1 cellular context compared by ENCODE assay signal in the genomic region with DNA sequence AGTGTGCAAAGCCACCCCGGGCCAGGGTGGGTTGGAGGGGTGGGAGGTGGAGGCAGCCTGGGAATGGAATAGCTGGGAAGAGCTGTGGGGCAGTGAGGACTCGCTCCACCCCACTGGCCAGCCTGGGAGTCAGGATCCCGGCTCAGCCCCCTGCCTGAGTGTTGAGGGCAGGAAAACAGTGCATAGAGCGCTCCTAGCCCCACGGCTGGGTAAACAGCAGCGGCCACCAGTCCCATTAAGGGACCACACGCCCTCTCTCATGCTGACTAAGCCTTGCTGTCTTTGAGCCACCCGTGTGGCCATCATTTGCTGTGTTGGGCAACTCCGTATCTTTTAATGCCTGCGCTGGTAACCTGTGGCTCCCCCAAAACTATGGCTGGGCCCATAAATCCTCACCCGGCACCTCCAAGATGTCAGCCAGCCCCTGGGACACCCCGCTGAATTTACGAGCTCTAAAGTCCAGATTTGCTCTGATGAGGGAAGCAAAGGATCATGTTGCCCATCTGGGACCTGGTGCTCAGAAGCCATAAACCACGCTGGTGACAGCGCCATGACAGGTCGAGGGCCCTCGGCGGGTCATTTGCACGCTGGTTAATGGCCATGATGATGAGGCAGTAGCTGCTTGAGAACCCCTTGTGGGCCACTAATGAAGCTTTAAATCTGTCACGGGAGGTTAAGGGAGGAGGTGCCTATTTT.
TF ChIP-seq lines count a peak whose summit lies in the region.

No MANE protein-coding gene starts in this region.

TF ChIP-seq in HepG2, 621 proteins besides CTCF, POLR2A, EP300 and RAD21 (continued from another document and continues in another):
- TF ChIP-seq ZBTB40 (IDR thresholded peaks at IDR 0.05) (no peak), ZBTB40 (CRISPR knock-in tag; IDR thresholded peaks at IDR 0.05) (0 out of 2 replicates have a peak, but pooled peaks have one; percentile 35), ZFP90 (CRISPR knock-in tag; IDR thresholded peaks at IDR 0.05; ENCODE audit: borderline replicate concordance) (no peak), ZSCAN29 (CRISPR knock-in tag; conservative IDR thresholded peaks at IDR 0.05) (no peak), ZNF678 (CRISPR knock-in tag; IDR thresholded peaks at IDR 0.05) (no peak), KMT2B (CRISPR knock-in tag; IDR thresholded peaks at IDR 0.05) (no peak), SKI (IDR thresholded peaks at IDR 0.05; ENCODE audit: partially characterized antibody) (no peak), BCL6 (CRISPR knock-in tag; IDR thresholded peaks at IDR 0.05) (0 out of 2 replicates have a peak, but pooled peaks have one; percentile 20), CHCHD3 (CRISPR knock-in tag; IDR thresholded peaks at IDR 0.05) (no peak), ATF5 (CRISPR knock-in tag; IDR thresholded peaks at IDR 0.05; ENCODE audit: low read depth) (no peak), ATM (IDR thresholded peaks at IDR 0.05; ENCODE audit: borderline replicate concordance) (no peak), ZKSCAN5 (CRISPR knock-in tag; IDR thresholded peaks at IDR 0.05) (no peak), ZNF253 (CRISPR knock-in tag; IDR thresholded peaks at IDR 0.05; ENCODE audit: borderline replicate concordance) (no peak), FOXC1 (CRISPR knock-in tag; IDR thresholded peaks at IDR 0.05; ENCODE audit: borderline replicate concordance) (no peak), ZBTB44 (CRISPR knock-in tag; IDR thresholded peaks at IDR 0.05) (no peak), FOXO1 (CRISPR knock-in tag; IDR thresholded peaks at IDR 0.05) (peak; percentile 74; the same call in 1 of the 2 replicates), ZNF251 (CRISPR knock-in tag; IDR thresholded peaks at IDR 0.05) (no peak), HNF1A (IDR thresholded peaks at IDR 0.05; ENCODE audit: low read depth) (no peak), HNF1A (CRISPR knock-in tag; IDR thresholded peaks at IDR 0.05; ENCODE audit: borderline replicate concordance) (no peak), ZFYVE20 (CRISPR knock-in tag; IDR thresholded peaks at IDR 0.05; ENCODE audit: borderline replicate concordance, low read depth) (no peak), ZNF451 (CRISPR knock-in tag; IDR thresholded peaks at IDR 0.05) (no peak), HOXD1 (CRISPR knock-in tag; IDR thresholded peaks at IDR 0.05) (no peak), TRAFD1 (CRISPR knock-in tag; IDR thresholded peaks at IDR 0.05; ENCODE audit: borderline replicate concordance) (no peak), ZFP36L2 (CRISPR knock-in tag; IDR thresholded peaks at IDR 0.05) (no peak), ZNF580 (CRISPR knock-in tag; IDR thresholded peaks at IDR 0.05; ENCODE audit: borderline replicate concordance, low read depth) (no peak), CEBPB (IDR thresholded peaks at IDR 0.05; ENCODE audit: borderline replicate concordance, low read depth, low read length) (peak; percentile 53; the same call in 1 of the 2 replicates), ZNF44 (CRISPR knock-in tag; IDR thresholded peaks at IDR 0.05) (no peak)
- TF ChIP-seq, protein P1, sequence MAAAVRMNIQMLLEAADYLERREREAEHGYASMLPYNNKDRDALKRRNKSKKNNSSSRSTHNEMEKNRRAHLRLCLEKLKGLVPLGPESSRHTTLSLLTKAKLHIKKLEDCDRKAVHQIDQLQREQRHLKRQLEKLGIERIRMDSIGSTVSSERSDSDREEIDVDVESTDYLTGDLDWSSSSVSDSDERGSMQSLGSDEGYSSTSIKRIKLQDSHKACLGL (CRISPR knock-in tag; IDR thresholded peaks at IDR 0.05), result no peak
- TF ChIP-seq, protein P2, sequence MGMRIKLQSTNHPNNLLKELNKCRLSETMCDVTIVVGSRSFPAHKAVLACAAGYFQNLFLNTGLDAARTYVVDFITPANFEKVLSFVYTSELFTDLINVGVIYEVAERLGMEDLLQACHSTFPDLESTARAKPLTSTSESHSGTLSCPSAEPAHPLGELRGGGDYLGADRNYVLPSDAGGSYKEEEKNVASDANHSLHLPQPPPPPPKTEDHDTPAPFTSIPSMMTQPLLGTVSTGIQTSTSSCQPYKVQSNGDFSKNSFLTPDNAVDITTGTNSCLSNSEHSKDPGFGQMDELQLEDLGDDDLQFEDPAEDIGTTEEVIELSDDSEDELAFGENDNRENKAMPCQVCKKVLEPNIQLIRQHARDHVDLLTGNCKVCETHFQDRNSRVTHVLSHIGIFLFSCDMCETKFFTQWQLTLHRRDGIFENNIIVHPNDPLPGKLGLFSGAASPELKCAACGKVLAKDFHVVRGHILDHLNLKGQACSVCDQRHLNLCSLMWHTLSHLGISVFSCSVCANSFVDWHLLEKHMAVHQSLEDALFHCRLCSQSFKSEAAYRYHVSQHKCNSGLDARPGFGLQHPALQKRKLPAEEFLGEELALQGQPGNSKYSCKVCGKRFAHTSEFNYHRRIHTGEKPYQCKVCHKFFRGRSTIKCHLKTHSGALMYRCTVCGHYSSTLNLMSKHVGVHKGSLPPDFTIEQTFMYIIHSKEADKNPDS (CRISPR knock-in tag; IDR thresholded peaks at IDR 0.05), result no peak
- TF ChIP-seq, protein P3, sequence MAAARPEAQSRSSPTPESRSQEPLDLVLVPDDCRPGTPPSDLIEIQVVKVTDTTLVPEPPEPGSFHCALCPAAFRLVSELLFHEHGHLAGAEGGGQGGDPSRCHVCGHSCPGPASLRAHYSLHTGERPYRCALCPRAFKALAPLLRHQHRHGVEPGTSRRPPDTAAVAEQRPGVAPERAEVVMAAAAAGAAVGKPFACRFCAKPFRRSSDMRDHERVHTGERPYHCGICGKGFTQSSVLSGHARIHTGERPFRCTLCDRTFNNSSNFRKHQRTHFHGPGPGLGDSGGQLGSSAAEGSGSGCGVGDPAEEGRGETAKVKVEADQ (CRISPR knock-in tag; IDR thresholded peaks at IDR 0.05; ENCODE audit: borderline replicate concordance), result no peak
